2 cellular contexts compared by ENCODE assay signal in genomic region chr12:53996886-53997217, GRCh38.
TF ChIP-seq lines count a peak whose summit lies in the region.

No MANE protein-coding gene starts in this region.

TF ChIP-seq in HEK293, 187 proteins besides CTCF, POLR2A, EP300 and RAD21:
- TF ChIP-seq EGR2 (tag by site-specific recombination; IDR thresholded peaks at IDR 0.05; ENCODE audit: low read depth) (peak; percentile 77), ZFP3 (tag by site-specific recombination; IDR thresholded peaks at IDR 0.05; ENCODE audit: low read depth) (no peak), ZNF544 (tag by site-specific recombination; IDR thresholded peaks at IDR 0.05) (no peak), ZFHX2 (tag by site-specific recombination; conservative IDR thresholded peaks at IDR 0.05) (peak; percentile 88), PRDM4 (tag by site-specific recombination; IDR thresholded peaks at IDR 0.05) (no peak), REPIN1 (tag by site-specific recombination; IDR thresholded peaks at IDR 0.05; ENCODE audit: low read depth) (no peak), ZSCAN18 (tag by site-specific recombination; IDR thresholded peaks at IDR 0.05) (no peak), GFI1B (tag by site-specific recombination; IDR thresholded peaks at IDR 0.05) (no peak), ZNF114 (tag by site-specific recombination; IDR thresholded peaks at IDR 0.05) (no peak)
- TF ChIP-seq, protein P1, sequence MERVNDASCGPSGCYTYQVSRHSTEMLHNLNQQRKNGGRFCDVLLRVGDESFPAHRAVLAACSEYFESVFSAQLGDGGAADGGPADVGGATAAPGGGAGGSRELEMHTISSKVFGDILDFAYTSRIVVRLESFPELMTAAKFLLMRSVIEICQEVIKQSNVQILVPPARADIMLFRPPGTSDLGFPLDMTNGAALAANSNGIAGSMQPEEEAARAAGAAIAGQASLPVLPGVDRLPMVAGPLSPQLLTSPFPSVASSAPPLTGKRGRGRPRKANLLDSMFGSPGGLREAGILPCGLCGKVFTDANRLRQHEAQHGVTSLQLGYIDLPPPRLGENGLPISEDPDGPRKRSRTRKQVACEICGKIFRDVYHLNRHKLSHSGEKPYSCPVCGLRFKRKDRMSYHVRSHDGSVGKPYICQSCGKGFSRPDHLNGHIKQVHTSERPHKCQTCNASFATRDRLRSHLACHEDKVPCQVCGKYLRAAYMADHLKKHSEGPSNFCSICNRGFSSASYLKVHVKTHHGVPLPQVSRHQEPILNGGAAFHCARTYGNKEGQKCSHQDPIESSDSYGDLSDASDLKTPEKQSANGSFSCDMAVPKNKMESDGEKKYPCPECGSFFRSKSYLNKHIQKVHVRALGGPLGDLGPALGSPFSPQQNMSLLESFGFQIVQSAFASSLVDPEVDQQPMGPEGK (tag by site-specific recombination; IDR thresholded peaks at IDR 0.05) = 0 out of 2 replicates have a peak, but pooled peaks have one; percentile 7

TF ChIP-seq in K562, 482 proteins besides CTCF, POLR2A, EP300 and RAD21:
- TF ChIP-seq RBFOX2 (IDR thresholded peaks at IDR 0.05; ENCODE audit: low read depth, low read length) = peak; percentile 5; the same call in 1 of the 2 replicates
- no peak for TF ChIP-seq ELF1 (tag; IDR thresholded peaks at IDR 0.05)
- no peak for TF ChIP-seq SUPT5H (IDR thresholded peaks at IDR 0.05)
- no peak for TF ChIP-seq ZNF165 (CRISPR knock-in tag; IDR thresholded peaks at IDR 0.05; ENCODE audit: borderline replicate concordance)
